Comparison of ENCODE assay signal across 27 cellular contexts in the genomic region with DNA sequence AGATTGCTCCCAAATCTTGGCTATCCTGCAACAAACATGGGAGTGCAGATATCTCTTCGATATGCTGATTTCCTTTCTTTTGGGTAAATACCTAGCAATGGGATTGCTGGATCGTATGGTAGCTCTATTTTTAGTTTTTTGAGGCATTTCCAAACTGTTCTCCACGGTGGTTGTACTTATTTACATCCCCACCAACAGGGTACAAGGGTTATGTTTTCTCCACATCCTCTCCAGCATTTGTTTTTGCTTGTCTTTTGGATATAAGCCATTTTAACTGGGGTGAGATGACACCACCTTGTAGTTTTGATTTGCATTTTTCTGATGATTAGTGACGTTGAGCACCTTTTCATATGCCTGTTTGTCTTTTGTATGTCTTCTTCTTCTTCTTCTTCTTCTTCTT.
"Had no signal": no experiment of that assay in that cellular context is flagged by ENCODE, and none has a peak within 500 bp of the region (broad histone marks: within the 10 kb centered on the region; RNA-seq: fewer than 3 reads in every experiment).

No MANE protein-coding gene starts in this region.

- H3K36me3 ChIP-seq: stomach, suprapubic skin, thoracic aorta, thyroid gland, tibial artery, tibial nerve, transverse colon, upper lobe of left lung, upper lobe of right lung, uterus, vagina had no signal

- DNase-seq: stimulated activated CD4-positive, alpha-beta T cell treated with anti-CD3 and anti-CD28 coated beads, Interleukin-2, amount 100 ng/mL, for 48 hours; stimulated activated CD4-positive, alpha-beta T cell treated with anti-CD3 and anti-CD28 coated beads, Interleukin-4, amount 100 ng/mL, for 1 hour; stimulated activated CD4-positive, alpha-beta T cell treated with anti-CD3 and anti-CD28 coated beads, Interleukin-4, amount 100 ng/mL, for 24 hours; stimulated activated CD4-positive, alpha-beta T cell treated with anti-CD3 and anti-CD28 coated beads, Interleukin-4, amount 100 ng/mL, for 4 hours; stimulated activated CD8-positive, alpha-beta memory T cell treated with anti-CD3 and anti-CD28 coated beads, Interleukin-4, amount 100 ng/mL, for 48 hours; stimulated activated naive B cell treated with anti-CD40 and anti-IgM and Interleukin-4, amounts not matched to agents 10 μg/mL and 1 μg/mL and 100 μg/mL, for 72 hours; stimulated activated naive CD4-positive, alpha-beta T cell; stimulated activated naive CD4-positive, alpha-beta T cell treated with Interleukin-2 at 50 U/mL for 16 hours; stimulated activated naive CD8-positive, alpha-beta T cell treated with anti-CD3 and anti-CD28 coated beads, Interleukin-15, amount 100 ng/mL, for 72 hours; stimulated activated naive CD8-positive, alpha-beta T cell treated with anti-CD3 and anti-CD28 coated beads, Interleukin-15, Interleukin-2, amounts not matched to agents 100 U/mL and 50 U/mL, for 24 hours; stomach; substantia nigra; testis; thyroid gland; tibial artery; transverse colon; trophoblast cell; upper lobe of left lung; upper lobe of right lung; uterus had no signal

- H3K9me3 ChIP-seq: suprapubic skin, testis, thyroid gland, upper lobe of right lung, uterus had no signal

- H3K4me1 ChIP-seq: stomach, suprapubic skin, testis, thyroid gland, tibial artery, tibial nerve, transverse colon, upper lobe of left lung, upper lobe of right lung, uterus, vagina had no signal

- H3K27me3 ChIP-seq: testis, thyroid gland, tibial nerve, transverse colon, upper lobe of left lung, upper lobe of right lung, uterus, vagina had no signal

- FAIRE-seq: urothelium cell line had no signal

- ATAC-seq: stimulated activated effector memory CD8-positive, alpha-beta T cell treated with anti-CD3 and anti-CD28 coated beads, Interleukin-12 subunit alpha, Interleukin-12 subunit beta, amount 100 ng/mL, for 72 hours; stimulated activated memory B cell treated with anti-CD40 and anti-IgM and Interleukin-4, amounts not matched to agents 10 μg/mL and 1 μg/mL and 100 μg/mL, for 72 hours; stimulated activated naive B cell treated with anti-CD40 and anti-IgM and Interleukin-4, amounts not matched to agents 10 μg/mL and 1 μg/mL and 100 μg/mL, for 72 hours; stimulated activated naive CD8-positive, alpha-beta T cell treated with anti-CD3 and anti-CD28 coated beads, Interleukin-15, amount 100 ng/mL, for 72 hours; stimulated activated naive CD8-positive, alpha-beta T cell treated with anti-CD3 and anti-CD28 coated beads, Interleukin-15, Interleukin-2, amounts not matched to agents 100 U/mL and 50 U/mL, for 24 hours; upper lobe of right lung had no signal

- H3K4me3 ChIP-seq: stomach, suprapubic skin, testis, thoracic aorta, thyroid gland, tibial artery, tibial nerve, transverse colon, upper lobe of left lung, upper lobe of right lung, uterus, vagina had no signal

- H3K27ac ChIP-seq: stomach, suprapubic skin, testis, thoracic aorta, thyroid gland, tibial artery, tibial nerve, transverse colon, upper lobe of left lung, upper lobe of right lung, uterus, vagina had no signal
